9 cellular contexts compared by ENCODE assay signal in the genomic region with DNA sequence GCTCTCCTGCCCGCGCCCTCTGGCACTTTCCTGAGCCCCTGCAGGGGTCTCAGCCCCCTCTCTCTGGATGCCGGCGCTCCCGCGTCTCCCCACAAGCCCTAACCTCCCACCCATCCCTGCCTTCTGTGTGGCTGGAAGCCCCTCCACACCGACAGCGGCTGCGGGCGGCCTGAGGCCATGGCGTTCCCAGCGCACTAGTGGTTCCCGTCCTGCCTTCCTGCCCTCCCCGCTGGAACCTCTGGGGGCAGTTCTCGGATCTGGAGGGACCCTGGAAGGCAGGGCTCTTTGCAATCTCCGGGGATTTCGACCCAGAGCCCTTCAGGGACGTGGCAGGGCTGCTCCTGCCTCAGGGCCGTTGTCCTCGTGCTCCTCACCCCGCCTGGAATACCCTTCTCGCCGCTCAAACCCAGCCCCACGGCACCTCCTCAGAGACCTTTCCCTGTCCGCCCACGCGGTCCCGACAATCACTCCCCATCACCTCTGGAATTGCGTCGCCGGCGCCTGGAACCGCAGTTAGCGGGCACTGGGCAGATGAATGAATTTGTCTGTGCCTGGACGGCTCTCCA. TPM values are rescaled to one million over a fixed set of nuclear protein-coding genes. Genes with fewer than 3 reads are reported as not detected.
DNase-seq lines count a peak whose midpoint lies in the region; ATAC-seq and TF ChIP-seq lines count a peak whose summit lies in the region.
"Had no signal": no experiment of that assay in that cellular context is flagged by ENCODE, and none has a peak within 500 bp of the region (broad histone marks: within the 10 kb centered on the region; RNA-seq: fewer than 3 reads in every experiment).

No MANE protein-coding gene starts in this region.

- 4 to 7% methylated on average over 31 to 35 of the region's 35 CpGs for WGBS in lower leg skin, 2 donors

- H3K27me3 Mint-ChIP-seq in CD4-positive, alpha-beta T cell = peaks cover 55% of the 10 kb centered on the region
- peaks cover 44% of the 10 kb centered on the region for H3K27me3 Mint-ChIP-seq in activated CD8-positive, alpha-beta T cell treated with anti-CD3 and anti-CD28 coated beads, Interleukin-2, amount 10 ng/mL, durations not matched to agents 7 days and 5 days (ENCODE audit: low read depth)

- H3K4me1 Mint-ChIP-seq in CD4-positive, alpha-beta T cell (ENCODE audit: low read depth) = peaks cover 13% of the 10 kb centered on the region
- H3K4me1 Mint-ChIP-seq in activated CD8-positive, alpha-beta T cell treated with anti-CD3 and anti-CD28 coated beads, Interleukin-2, amount 10 ng/mL, durations not matched to agents 7 days and 5 days (ENCODE audit: low read depth) = peaks cover 15% of the 10 kb centered on the region

- no peaks in the 10 kb centered on the region for H3K9me3 ChIP-seq in CD4-positive, alpha-beta T cell (ENCODE audit: control insufficient read depth, low read length)

- no peak for TF ChIP-seq CTCF in CD4-positive, alpha-beta T cell (IDR thresholded peaks at IDR 0.05)
- no peak for TF ChIP-seq CTCF in GM13976 (IDR thresholded peaks at IDR 0.05; ENCODE audit: borderline replicate concordance, control extremely low read depth, extremely low read depth, insufficient read depth, missing control alignments)
- TF ChIP-seq CTCF in lower leg skin (IDR thresholded peaks at IDR 0.05) = no peak

- no peak overlapping the region for H3K27ac ChIP-seq in CD4-positive, alpha-beta T cell (ENCODE audit: low read depth, low read length)

- peaks cover 63% of the 10 kb centered on the region for H3K27me3 ChIP-seq in CD4-positive, alpha-beta T cell (ENCODE audit: control insufficient read depth, insufficient read depth, low read length)

- H3K27ac Mint-ChIP-seq in CD4-positive, alpha-beta T cell = no peak overlapping the region
- no peak overlapping the region for H3K27ac Mint-ChIP-seq in activated CD8-positive, alpha-beta T cell treated with anti-CD3 and anti-CD28 coated beads, Interleukin-2, amount 10 ng/mL, durations not matched to agents 7 days and 5 days

- no peak overlapping the region for H3K4me3 ChIP-seq in lower leg skin (ENCODE audit: low read depth, poor library complexity, severe bottlenecking)

- no peak for DNase-seq in CD4-positive, alpha-beta T cell
- peak; percentile 51 for DNase-seq in GM13976 (ENCODE audit: low spot score)
- DNase-seq in activated CD8-positive, alpha-beta T cell treated with anti-CD3 and anti-CD28 coated beads, Interleukin-2, amount 10 ng/mL, durations not matched to agents 7 days and 5 days = no peak
- peak; percentile 39 for DNase-seq in left kidney (ENCODE audit: low read depth, low spot score)
- DNase-seq in lower leg skin (ENCODE audit: low spot score in 2 of 2) = no peak
- no peak for DNase-seq in HCEC 1CT
- DNase-seq in activated effector memory CD4-positive, alpha-beta T cell treated with Interleukin-2 at 50 U/mL for 16 hours = no peak
- DNase-seq: cerebellar nuclear complex had no signal

- POLR2A ChIA-PET in CD4-positive, alpha-beta T cell (lab: Charles Lee) = interaction anchor here (1.0 to 1.5 kb wide), 3 partner anchors 14 to 36 kb away, joined by 3 to 9 read pairs (median 6); a partner anchor contains a TSS
- POLR2A ChIA-PET in activated CD8-positive, alpha-beta T cell treated with anti-CD3 and anti-CD28 coated beads, Interleukin-2, amount 10 ng/mL, durations not matched to agents 7 days and 5 days (lab: Charles Lee) = no interaction called here

- no peak for ATAC-seq in CD4-positive, alpha-beta T cell (ENCODE audit: poor library complexity)
- ATAC-seq in activated CD8-positive, alpha-beta T cell treated with anti-CD3 and anti-CD28 coated beads, Interleukin-2, amount 10 ng/mL, durations not matched to agents 7 days and 5 days = no peak
- no peak for ATAC-seq in GM18858 (IDR thresholded peaks at IDR 0.05; ENCODE audit: unreplicated experiment)

- in situ Hi-C loops in GM13976 (cut with MboI; ENCODE audit: low sequenced_read_pairs, unreplicated experiment) = no loop called here

- H3K9me3 Mint-ChIP-seq in CD4-positive, alpha-beta T cell = no peaks in the 10 kb centered on the region
- no peaks in the 10 kb centered on the region for H3K9me3 Mint-ChIP-seq in activated CD8-positive, alpha-beta T cell treated with anti-CD3 and anti-CD28 coated beads, Interleukin-2, amount 10 ng/mL, durations not matched to agents 7 days and 5 days (ENCODE audit: insufficient read depth)

- no peaks in the 10 kb centered on the region for H3K36me3 Mint-ChIP-seq in CD4-positive, alpha-beta T cell (ENCODE audit: low read depth)
- no peaks in the 10 kb centered on the region for H3K36me3 Mint-ChIP-seq in activated CD8-positive, alpha-beta T cell treated with anti-CD3 and anti-CD28 coated beads, Interleukin-2, amount 10 ng/mL, durations not matched to agents 7 days and 5 days (ENCODE audit: low read depth)

- CTCF ChIA-PET in CD4-positive, alpha-beta T cell (lab: Charles Lee) = interaction anchor here (0.7 to 7.1 kb wide), 21 partner anchors 8 to 223 kb away, joined by 3 to 77 read pairs (median 6); a partner anchor contains a TSS
- CTCF ChIA-PET in activated CD8-positive, alpha-beta T cell treated with anti-CD3 and anti-CD28 coated beads, Interleukin-2, amount 10 ng/mL, durations not matched to agents 7 days and 5 days (lab: Charles Lee) = interaction anchor here (1.2 to 5.6 kb wide), 17 partner anchors 10 to 178 kb away, joined by 3 to 103 read pairs (median 7); a partner anchor contains a TSS

- TF ChIP-seq POLR2A in lower leg skin (IDR thresholded peaks at IDR 0.05) = no peak

- peak overlapping the region; percentile 67 for H3K4me3 Mint-ChIP-seq in CD4-positive, alpha-beta T cell
- peak overlapping the region; percentile 34 for H3K4me3 Mint-ChIP-seq in activated CD8-positive, alpha-beta T cell treated with anti-CD3 and anti-CD28 coated beads, Interleukin-2, amount 10 ng/mL, durations not matched to agents 7 days and 5 days

- intact Hi-C loops in CD4-positive, alpha-beta T cell (cut with DNase I, micrococcal nuclease) = loop anchor here (1.0 to 10.0 kb wide), 4 partner anchors 51 to 221 kb away; no protein-coding TSS in a partner anchor
- intact Hi-C loops in lower leg skin (cut with DNase I; ENCODE audit: low total_unique reads) = no loop called here

RNA-seq across cellular contexts. Expression of a gene that starts 0.5 kb away (rescaled TPM):
- total RNA-seq in CD4-positive, alpha-beta T cell = 1 to 10 TPM; 2.0 to 3.9 TPM
- 1 to 10 TPM in 1 of 2 experiments, under 1 TPM in 1; 0.61 to 1.0 TPM for total RNA-seq in activated CD8-positive, alpha-beta T cell treated with anti-CD3 and anti-CD28 coated beads, Interleukin-2, amount 10 ng/mL, durations not matched to agents 7 days and 5 days
- total RNA-seq in lower leg skin = 10 to 100 TPM; 27.5 to 64.3 (median 30.3) TPM

RNA-seq across cellular contexts. Expression of a gene that starts 4.4 kb away (rescaled TPM):
- total RNA-seq in CD4-positive, alpha-beta T cell = not detected
- under 1 TPM; 0.05 to 0.45 TPM for total RNA-seq in activated CD8-positive, alpha-beta T cell treated with anti-CD3 and anti-CD28 coated beads, Interleukin-2, amount 10 ng/mL, durations not matched to agents 7 days and 5 days
- 10 to 100 TPM; 15.4 to 47.7 (median 35.8) TPM for total RNA-seq in lower leg skin

RNA-seq across cellular contexts. Expression of a gene that starts 30.5 kb away (rescaled TPM):
- 1 to 10 TPM; 5.3 to 5.4 TPM for total RNA-seq in CD4-positive, alpha-beta T cell
- total RNA-seq in activated CD8-positive, alpha-beta T cell treated with anti-CD3 and anti-CD28 coated beads, Interleukin-2, amount 10 ng/mL, durations not matched to agents 7 days and 5 days = 100 to 1,000 TPM in 1 of 2 experiments, 10 to 100 TPM in 1; 97.0 to 102 TPM
- 10 to 100 TPM; 21.1 to 27.7 (median 24.6) TPM for total RNA-seq in lower leg skin

RNA-seq across cellular contexts. Expression of a gene that starts 41.9 kb away (rescaled TPM):
- 100 to 1,000 TPM; 220 to 225 TPM for total RNA-seq in CD4-positive, alpha-beta T cell
- 10 to 100 TPM; 47.7 to 55.8 TPM for total RNA-seq in activated CD8-positive, alpha-beta T cell treated with anti-CD3 and anti-CD28 coated beads, Interleukin-2, amount 10 ng/mL, durations not matched to agents 7 days and 5 days
- 100 to 1,000 TPM in 1 of 4 donors, 10 to 100 TPM in 3; 53.7 to 168 (median 75.7) TPM for total RNA-seq in lower leg skin

Comparison
In these comparisons a context has a peak if more than half of its experiments do, and no peak if none do; other contexts are left out.
1. DNase-seq: peak in GM13976 (single experiment) and left kidney (single experiment); none in CD4-positive, alpha-beta T cell (0 of 10), activated CD8-positive, alpha-beta T cell treated with anti-CD3 and anti-CD28 coated beads, Interleukin-2, amount 10 ng/mL, durations not matched to agents 7 days and 5 days (single experiment), lower leg skin (0 of 2), HCEC 1CT (single experiment) and activated effector memory CD4-positive, alpha-beta T cell treated with Interleukin-2 at 50 U/mL for 16 hours (single experiment).
2. RNA of a gene that starts 0.5 kb away (total RNA-seq): 27.5 to 64.3 TPM in lower leg skin; 2.0 to 3.9 TPM in CD4-positive, alpha-beta T cell and 0.61 to 1.0 TPM in activated CD8-positive, alpha-beta T cell treated with anti-CD3 and anti-CD28 coated beads, Interleukin-2, amount 10 ng/mL, durations not matched to agents 7 days and 5 days; every median in the first group is over 4 times any median in the second.
3. RNA of a gene that starts 4.4 kb away (total RNA-seq): 15.4 to 47.7 TPM in lower leg skin; 0.05 to 0.45 TPM in activated CD8-positive, alpha-beta T cell treated with anti-CD3 and anti-CD28 coated beads, Interleukin-2, amount 10 ng/mL, durations not matched to agents 7 days and 5 days and not detected in CD4-positive, alpha-beta T cell; every median in the first group is over 10 times any median in the second.